Comparison of ENCODE assay signal across 11 cellular contexts in genomic region chr2:55590810-55591440, GRCh38. TPM values are rescaled to one million over a fixed set of nuclear protein-coding genes. Genes with fewer than 3 reads are reported as not detected.
DNase-seq lines count a peak whose midpoint lies in the region; ATAC-seq and TF ChIP-seq lines count a peak whose summit lies in the region.
"Had no signal": no experiment of that assay in that cellular context is flagged by ENCODE, and none has a peak within 500 bp of the region (broad histone marks: within the 10 kb centered on the region; RNA-seq: fewer than 3 reads in every experiment).

No MANE protein-coding gene starts in this region.

- no peak overlapping the region for H3K9ac ChIP-seq in skeletal muscle satellite cell (ENCODE audit: low read depth, low read length)

- H3K27me3 ChIP-seq in skeletal muscle satellite cell (ENCODE audit: control insufficient read depth, insufficient read depth, low read length) = no peaks in the 10 kb centered on the region

- peaks cover 9% of the 10 kb centered on the region for H3K4me1 Mint-ChIP-seq in activated T-helper 17 cell treated with anti-CD3 and anti-CD28 coated beads, Interleukin-2, amount 50 U/mL, for 72 hours
- peaks cover 4% of the 10 kb centered on the region for H3K4me1 Mint-ChIP-seq in mesothelial cell of epicardium

- H3K4me2 ChIP-seq in skeletal muscle satellite cell (ENCODE audit: low read length) = peak overlapping the region; percentile 39

- ATAC-seq in HG03039 (IDR thresholded peaks at IDR 0.05; ENCODE audit: unreplicated experiment) = peak; percentile 92
- peak; percentile 100 for ATAC-seq in activated T-helper 17 cell treated with anti-CD3 and anti-CD28 coated beads, Interleukin-2, amount 50 U/mL, for 72 hours (replicated peaks)

- no peaks in the 10 kb centered on the region for H3K9me3 ChIP-seq in skeletal muscle satellite cell (replicated peaks; ENCODE audit: low read length)

- peaks cover 75% of the 10 kb centered on the region for H3K36me3 Mint-ChIP-seq in activated T-helper 17 cell treated with anti-CD3 and anti-CD28 coated beads, Interleukin-2, amount 50 U/mL, for 72 hours (ENCODE audit: low read depth)
- peaks cover 2% of the 10 kb centered on the region for H3K36me3 Mint-ChIP-seq in mesothelial cell of epicardium

- TF ChIP-seq CTCF in mesothelial cell of epicardium (IDR thresholded peaks at IDR 0.05; ENCODE audit: unreplicated experiment) = no peak

- H3K4me1 ChIP-seq in skeletal muscle satellite cell (ENCODE audit: control insufficient read depth, insufficient read depth, low read length) = peaks cover 21% of the 10 kb centered on the region

- H3K4me3 ChIP-seq in skeletal muscle satellite cell (ENCODE audit: low read length) = no peak overlapping the region

- H3K27ac Mint-ChIP-seq in activated T-helper 17 cell treated with anti-CD3 and anti-CD28 coated beads, Interleukin-2, amount 50 U/mL, for 72 hours = peak overlapping the region; percentile 48
- no peak overlapping the region for H3K27ac Mint-ChIP-seq in mesothelial cell of epicardium
- H3K27ac Mint-ChIP-seq: B cell had no signal

- DNase-seq in NOMO-1 treated with DMSO at 0.1 percent for 48 hours (lab: John Stamatoyannopoulos, UW; ENCODE audit: unreplicated experiment) (peak; percentile 76), NOMO-1 treated with dmso at 0.1 percent for 144 hours (lab: John Stamatoyannopoulos, UW; ENCODE audit: unreplicated experiment) (no peak), mesothelial cell of epicardium (ENCODE audit: low spot score in 2 of 2, unreplicated experiment in 2 of 2) (no peak), NCI-H510A treated with DMSO at 0.1 percent for 48 hours (lab: John Stamatoyannopoulos, UW) (no peak), MV-4-11 (lab: John Stamatoyannopoulos, UW) (no peak)
- DNase-seq: activated CD8-positive, alpha-beta memory T cell treated with anti-CD3 and anti-CD28 coated beads, Interleukin-2, amount 50 U/mL, for 4 hours; immature natural killer cell had no signal

- H3K36me3 ChIP-seq in skeletal muscle satellite cell (ENCODE audit: insufficient read depth, low read length) = peaks cover 13% of the 10 kb centered on the region

- no peaks in the 10 kb centered on the region for H3K9me3 Mint-ChIP-seq in activated T-helper 17 cell treated with anti-CD3 and anti-CD28 coated beads, Interleukin-2, amount 50 U/mL, for 72 hours
- no peaks in the 10 kb centered on the region for H3K9me3 Mint-ChIP-seq in mesothelial cell of epicardium
- H3K9me3 Mint-ChIP-seq: immature natural killer cell had no signal

- peak overlapping the region; percentile 30 for H3K4me3 Mint-ChIP-seq in activated T-helper 17 cell treated with anti-CD3 and anti-CD28 coated beads, Interleukin-2, amount 50 U/mL, for 72 hours
- H3K4me3 Mint-ChIP-seq in mesothelial cell of epicardium = no peak overlapping the region
- H3K4me3 Mint-ChIP-seq: B cell, immature natural killer cell had no signal

- no peaks in the 10 kb centered on the region for H3K27me3 Mint-ChIP-seq in activated T-helper 17 cell treated with anti-CD3 and anti-CD28 coated beads, Interleukin-2, amount 50 U/mL, for 72 hours
- H3K27me3 Mint-ChIP-seq in mesothelial cell of epicardium (ENCODE audit: low read depth) = no peaks in the 10 kb centered on the region
- H3K27me3 Mint-ChIP-seq: B cell had no signal

RNA-seq across cellular contexts. Expression of gene PPP4R3B, which starts 26.5 kb away (rescaled TPM):
- total RNA-seq in activated T-helper 17 cell treated with anti-CD3 and anti-CD28 coated beads, Interleukin-2, amount 50 U/mL, for 72 hours = 10 to 100 TPM; 79.0 to 83.9 TPM
- 34.1 and 38.0 TPM in 2 replicates for total RNA-seq in skeletal muscle satellite cell (2012; rRNA removed)
- total RNA-seq in mesothelial cell of epicardium = 52.0 to 56.2 TPM (median 54.1 TPM) in 3 replicates
